Comparison of ENCODE assay signal across 1 cellular context in the genomic region with DNA sequence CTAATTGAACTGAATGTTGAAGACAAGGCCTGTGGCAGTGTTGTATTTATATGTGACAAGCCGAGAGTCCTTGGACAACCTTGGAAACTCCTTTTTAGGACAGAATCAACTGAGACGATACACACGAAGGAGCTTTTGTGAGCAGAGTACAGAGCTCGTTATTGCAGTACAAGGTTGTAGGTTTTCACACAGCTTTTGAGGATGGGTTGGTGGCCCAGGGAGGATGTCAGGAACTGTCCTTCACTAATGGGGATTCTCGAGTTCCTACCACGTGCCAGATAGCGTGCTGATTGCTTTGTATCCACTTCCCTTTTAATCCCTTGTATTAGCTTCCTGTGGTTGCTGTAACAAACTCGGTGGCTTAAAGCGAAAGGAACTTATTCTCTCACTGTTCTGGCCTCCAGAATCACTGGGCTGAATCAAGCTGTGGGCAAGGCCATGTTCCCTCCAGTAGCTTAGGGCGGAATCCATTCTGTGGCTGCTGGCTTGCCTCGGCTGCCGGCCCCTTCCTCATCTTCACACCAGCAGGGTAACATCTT.
A peak's percentile ranks its signal among the peaks of the same experiment; 100 is the strongest.
TF ChIP-seq lines count a peak whose summit lies in the region.

No MANE protein-coding gene starts in this region.

TF ChIP-seq in GM12878, 131 proteins besides CTCF, POLR2A, EP300 and RAD21 (continued from another document):
- TF ChIP-seq, protein P1, sequence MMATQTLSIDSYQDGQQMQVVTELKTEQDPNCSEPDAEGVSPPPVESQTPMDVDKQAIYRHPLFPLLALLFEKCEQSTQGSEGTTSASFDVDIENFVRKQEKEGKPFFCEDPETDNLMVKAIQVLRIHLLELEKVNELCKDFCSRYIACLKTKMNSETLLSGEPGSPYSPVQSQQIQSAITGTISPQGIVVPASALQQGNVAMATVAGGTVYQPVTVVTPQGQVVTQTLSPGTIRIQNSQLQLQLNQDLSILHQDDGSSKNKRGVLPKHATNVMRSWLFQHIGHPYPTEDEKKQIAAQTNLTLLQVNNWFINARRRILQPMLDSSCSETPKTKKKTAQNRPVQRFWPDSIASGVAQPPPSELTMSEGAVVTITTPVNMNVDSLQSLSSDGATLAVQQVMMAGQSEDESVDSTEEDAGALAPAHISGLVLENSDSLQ (IDR thresholded peaks at IDR 0.05): peak; percentile 49; the same call in 1 of the 2 replicates
- TF ChIP-seq JUND (IDR thresholded peaks at IDR 0.05; ENCODE audit: low read depth, low read length): no peak
- TF ChIP-seq TCF12 (IDR thresholded peaks at IDR 0.05; ENCODE audit: low read depth, low read length): peak; percentile 94
- no peak for TF ChIP-seq FOS (IDR thresholded peaks at IDR 0.05; ENCODE audit: borderline replicate concordance, extremely low read depth, insufficient read length)
- TF ChIP-seq CHD2 (IDR thresholded peaks at IDR 0.05; ENCODE audit: borderline replicate concordance, low read depth, low read length): peak; percentile 79; the same call in 1 of the 2 replicates
- TF ChIP-seq, protein P2, sequence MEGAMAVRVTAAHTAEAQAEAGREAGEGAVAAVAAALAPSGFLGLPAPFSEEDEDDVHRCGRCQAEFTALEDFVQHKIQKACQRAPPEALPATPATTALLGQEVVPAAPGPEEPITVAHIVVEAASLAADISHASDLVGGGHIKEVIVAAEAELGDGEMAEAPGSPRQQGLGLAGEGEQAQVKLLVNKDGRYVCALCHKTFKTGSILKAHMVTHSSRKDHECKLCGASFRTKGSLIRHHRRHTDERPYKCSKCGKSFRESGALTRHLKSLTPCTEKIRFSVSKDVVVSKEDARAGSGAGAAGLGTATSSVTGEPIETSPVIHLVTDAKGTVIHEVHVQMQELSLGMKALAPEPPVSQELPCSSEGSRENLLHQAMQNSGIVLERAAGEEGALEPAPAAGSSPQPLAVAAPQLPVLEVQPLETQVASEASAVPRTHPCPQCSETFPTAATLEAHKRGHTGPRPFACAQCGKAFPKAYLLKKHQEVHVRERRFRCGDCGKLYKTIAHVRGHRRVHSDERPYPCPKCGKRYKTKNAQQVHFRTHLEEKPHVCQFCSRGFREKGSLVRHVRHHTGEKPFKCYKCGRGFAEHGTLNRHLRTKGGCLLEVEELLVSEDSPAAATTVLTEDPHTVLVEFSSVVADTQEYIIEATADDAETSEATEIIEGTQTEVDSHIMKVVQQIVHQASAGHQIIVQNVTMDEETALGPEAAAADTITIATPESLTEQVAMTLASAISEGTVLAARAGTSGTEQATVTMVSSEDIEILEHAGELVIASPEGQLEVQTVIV (IDR thresholded peaks at IDR 0.05; ENCODE audit: borderline replicate concordance, partially characterized antibody): no peak
- TF ChIP-seq PAX8 (IDR thresholded peaks at IDR 0.05): no peak
- TF ChIP-seq, protein P3, sequence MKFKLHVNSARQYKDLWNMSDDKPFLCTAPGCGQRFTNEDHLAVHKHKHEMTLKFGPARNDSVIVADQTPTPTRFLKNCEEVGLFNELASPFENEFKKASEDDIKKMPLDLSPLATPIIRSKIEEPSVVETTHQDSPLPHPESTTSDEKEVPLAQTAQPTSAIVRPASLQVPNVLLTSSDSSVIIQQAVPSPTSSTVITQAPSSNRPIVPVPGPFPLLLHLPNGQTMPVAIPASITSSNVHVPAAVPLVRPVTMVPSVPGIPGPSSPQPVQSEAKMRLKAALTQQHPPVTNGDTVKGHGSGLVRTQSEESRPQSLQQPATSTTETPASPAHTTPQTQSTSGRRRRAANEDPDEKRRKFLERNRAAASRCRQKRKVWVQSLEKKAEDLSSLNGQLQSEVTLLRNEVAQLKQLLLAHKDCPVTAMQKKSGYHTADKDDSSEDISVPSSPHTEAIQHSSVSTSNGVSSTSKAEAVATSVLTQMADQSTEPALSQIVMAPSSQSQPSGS (IDR thresholded peaks at IDR 0.05; ENCODE audit: low read length): no peak
- TF ChIP-seq NRF1 (conservative IDR thresholded peaks at IDR 0.05; ENCODE audit: low read depth, low read length): no peak
- peak; percentile 98 for TF ChIP-seq EED (IDR thresholded peaks at IDR 0.05; ENCODE audit: low read depth)
- peak; percentile 95 for TF ChIP-seq DPF2 (IDR thresholded peaks at IDR 0.05)
- 0 out of 2 replicates have a peak, but pooled peaks have one; percentile 73 for TF ChIP-seq CHD1 (IDR thresholded peaks at IDR 0.05; ENCODE audit: low read depth, low read length)
- TF ChIP-seq, protein P4, sequence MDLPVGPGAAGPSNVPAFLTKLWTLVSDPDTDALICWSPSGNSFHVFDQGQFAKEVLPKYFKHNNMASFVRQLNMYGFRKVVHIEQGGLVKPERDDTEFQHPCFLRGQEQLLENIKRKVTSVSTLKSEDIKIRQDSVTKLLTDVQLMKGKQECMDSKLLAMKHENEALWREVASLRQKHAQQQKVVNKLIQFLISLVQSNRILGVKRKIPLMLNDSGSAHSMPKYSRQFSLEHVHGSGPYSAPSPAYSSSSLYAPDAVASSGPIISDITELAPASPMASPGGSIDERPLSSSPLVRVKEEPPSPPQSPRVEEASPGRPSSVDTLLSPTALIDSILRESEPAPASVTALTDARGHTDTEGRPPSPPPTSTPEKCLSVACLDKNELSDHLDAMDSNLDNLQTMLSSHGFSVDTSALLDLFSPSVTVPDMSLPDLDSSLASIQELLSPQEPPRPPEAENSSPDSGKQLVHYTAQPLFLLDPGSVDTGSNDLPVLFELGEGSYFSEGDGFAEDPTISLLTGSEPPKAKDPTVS (IDR thresholded peaks at IDR 0.05; ENCODE audit: low read depth, low read length): no peak
- TF ChIP-seq NR2C2 (IDR thresholded peaks at IDR 0.05; ENCODE audit: borderline replicate concordance, control insufficient read depth, insufficient read length, low read depth): no peak
- TF ChIP-seq ETV6 (conservative IDR thresholded peaks at IDR 0.05 in 1 of 2, IDR thresholded peaks at IDR 0.05 in 1 of 2; ENCODE audit: borderline replicate concordance in 1 of 2, low read depth in 1 of 2): peak in 1 of 2 experiments; percentile 96; a peak in 2 of 4 replicates
- TF ChIP-seq SUZ12 (IDR thresholded peaks at IDR 0.05; ENCODE audit: unreplicated experiment): no peak
- TF ChIP-seq NFIC (IDR thresholded peaks at IDR 0.05; ENCODE audit: low read depth, low read length): no peak
- TF ChIP-seq CREB1 (IDR thresholded peaks at IDR 0.05; ENCODE audit: low read depth): no peak
- TF ChIP-seq, protein P5, sequence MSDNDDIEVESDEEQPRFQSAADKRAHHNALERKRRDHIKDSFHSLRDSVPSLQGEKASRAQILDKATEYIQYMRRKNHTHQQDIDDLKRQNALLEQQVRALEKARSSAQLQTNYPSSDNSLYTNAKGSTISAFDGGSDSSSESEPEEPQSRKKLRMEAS (IDR thresholded peaks at IDR 0.05; ENCODE audit: low read depth, low read length): peak; percentile 94
- TF ChIP-seq PAX5 (IDR thresholded peaks at IDR 0.05; ENCODE audit: borderline replicate concordance, low read depth, low read length): peak; percentile 98
- TF ChIP-seq, protein P6, sequence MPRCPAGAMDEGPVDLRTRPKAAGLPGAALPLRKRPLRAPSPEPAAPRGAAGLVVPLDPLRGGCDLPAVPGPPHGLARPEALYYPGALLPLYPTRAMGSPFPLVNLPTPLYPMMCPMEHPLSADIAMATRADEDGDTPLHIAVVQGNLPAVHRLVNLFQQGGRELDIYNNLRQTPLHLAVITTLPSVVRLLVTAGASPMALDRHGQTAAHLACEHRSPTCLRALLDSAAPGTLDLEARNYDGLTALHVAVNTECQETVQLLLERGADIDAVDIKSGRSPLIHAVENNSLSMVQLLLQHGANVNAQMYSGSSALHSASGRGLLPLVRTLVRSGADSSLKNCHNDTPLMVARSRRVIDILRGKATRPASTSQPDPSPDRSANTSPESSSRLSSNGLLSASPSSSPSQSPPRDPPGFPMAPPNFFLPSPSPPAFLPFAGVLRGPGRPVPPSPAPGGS (IDR thresholded peaks at IDR 0.05; ENCODE audit: borderline replicate concordance, insufficient read depth, low read depth, low read length, poor library complexity, severe bottlenecking): peak; percentile 92
- TF ChIP-seq NR2F1 (conservative IDR thresholded peaks at IDR 0.05): peak; percentile 74
- TF ChIP-seq ZSCAN29 (IDR thresholded peaks at IDR 0.05): no peak
- no peak for TF ChIP-seq ZNF622 (IDR thresholded peaks at IDR 0.05)
